ENCODE assay signal across 24 cellular contexts in the genomic region with DNA sequence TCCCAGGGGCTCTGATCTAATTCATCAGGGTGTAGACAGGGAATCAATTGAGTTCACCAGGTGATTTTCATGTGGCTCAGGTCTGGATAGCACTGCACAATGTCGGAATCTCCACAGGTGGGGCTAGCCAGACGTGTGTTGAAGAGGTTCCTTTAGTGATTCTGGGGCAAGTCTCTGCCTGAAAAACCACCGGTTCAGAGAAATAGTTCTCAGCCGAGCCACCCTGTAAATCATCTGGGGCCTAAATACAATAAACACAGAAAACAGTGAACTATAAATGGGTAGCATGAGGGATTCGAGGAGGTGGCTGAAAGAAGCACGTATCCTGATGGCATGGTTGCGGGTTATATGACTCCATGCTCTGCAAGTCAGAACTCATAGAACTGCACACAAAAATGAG. TPM values are rescaled to one million over a fixed set of nuclear protein-coding genes. Genes with fewer than 3 reads are reported as not detected.
DNase-seq lines count a peak whose midpoint lies in the region; TF ChIP-seq lines count a peak whose summit lies in the region.
"Had no signal": no experiment of that assay in that cellular context is flagged by ENCODE, and none has a peak within 500 bp of the region (broad histone marks: within the 10 kb centered on the region; RNA-seq: fewer than 3 reads in every experiment).

No MANE protein-coding gene starts in this region.

- no peaks in the 10 kb centered on the region for H3K4me1 ChIP-seq in mammary epithelial cell (ENCODE audit: insufficient read depth, low read length)
- H3K4me1 ChIP-seq in breast epithelium: no peaks in the 10 kb centered on the region
- H3K4me1 ChIP-seq: BE2C; BLaER1 treated with 17β-estradiol and CSF1 and Interleukin-3, amounts not matched to agents 10 nM and 100 nM had no signal

- peak overlapping the region; percentile 8 for H3K27ac Mint-ChIP-seq in progenitor cell of endocrine pancreas
- no peak overlapping the region for H3K27ac Mint-ChIP-seq in activated CD4-positive, alpha-beta T cell treated with anti-CD3 and anti-CD28 coated beads, Interleukin-2, amount 10 ng/mL, durations not matched to agents 7 days and 5 days
- H3K27ac Mint-ChIP-seq in T-helper 2 cell treated with Interferon-gamma antibody and Interleukin-4, amounts not matched to agents 5 μg/mL and 100 μg/mL, for 36 hours: no peak overlapping the region
- H3K27ac Mint-ChIP-seq: CD14-positive monocyte; CD4-positive, alpha-beta T cell; CD8-positive, alpha-beta memory T cell had no signal

- peaks cover 12% of the 10 kb centered on the region for H3K9me3 Mint-ChIP-seq in progenitor cell of endocrine pancreas (ENCODE audit: low read depth)
- no peaks in the 10 kb centered on the region for H3K9me3 Mint-ChIP-seq in activated CD4-positive, alpha-beta T cell treated with anti-CD3 and anti-CD28 coated beads, Interleukin-2, amount 10 ng/mL, durations not matched to agents 7 days and 5 days
- H3K9me3 Mint-ChIP-seq in T-helper 2 cell treated with Interferon-gamma antibody and Interleukin-4, amounts not matched to agents 5 μg/mL and 100 μg/mL, for 36 hours: no peaks in the 10 kb centered on the region
- H3K9me3 Mint-ChIP-seq: CD4-positive, alpha-beta T cell; CD8-positive, alpha-beta memory T cell had no signal

- POLR2A ChIA-PET in activated CD4-positive, alpha-beta T cell treated with anti-CD3 and anti-CD28 coated beads, Interleukin-2, amount 10 ng/mL, durations not matched to agents 7 days and 5 days (lab: Charles Lee): no interaction called here

- peaks cover 6% of the 10 kb centered on the region for H3K4me1 Mint-ChIP-seq in progenitor cell of endocrine pancreas (ENCODE audit: low read depth)
- no peaks in the 10 kb centered on the region for H3K4me1 Mint-ChIP-seq in activated CD4-positive, alpha-beta T cell treated with anti-CD3 and anti-CD28 coated beads, Interleukin-2, amount 10 ng/mL, durations not matched to agents 7 days and 5 days
- H3K4me1 Mint-ChIP-seq in T-helper 2 cell treated with Interferon-gamma antibody and Interleukin-4, amounts not matched to agents 5 μg/mL and 100 μg/mL, for 36 hours (ENCODE audit: low read depth): no peaks in the 10 kb centered on the region
- H3K4me1 Mint-ChIP-seq: CD14-positive monocyte; CD8-positive, alpha-beta memory T cell had no signal

- H3K27me3 ChIP-seq in mammary epithelial cell (ENCODE audit: insufficient read depth, low read length) (no peaks in the 10 kb centered on the region), breast epithelium (no peaks in the 10 kb centered on the region)
- H3K27me3 ChIP-seq: BLaER1 treated with 17β-estradiol and CSF1 and Interleukin-3, amounts not matched to agents 10 nM and 100 nM had no signal

- in situ Hi-C loops in mammary epithelial cell (cut with MboI; ENCODE audit: low sequenced_read_pairs in 2 of 2): no loop called here

- no peaks in the 10 kb centered on the region for H3K9me3 ChIP-seq in mammary epithelial cell (replicated peaks; ENCODE audit: insufficient read depth, low read length)
- peaks cover 0 to 4% of the 10 kb centered on the region in 2 donors for H3K9me3 ChIP-seq in breast epithelium
- H3K9me3 ChIP-seq: BE2C had no signal

- H3K79me2 ChIP-seq in mammary epithelial cell (ENCODE audit: insufficient read depth, low read length): no peaks in the 10 kb centered on the region

- H3K4me3 ChIP-seq in mammary epithelial cell (replicated peaks in 1 of 3; ENCODE audit: insufficient read depth in 1 of 3, low read depth in 2 of 3, low read length in 3 of 3) (no peak overlapping the region), breast epithelium (no peak overlapping the region), epithelial cell of esophagus (ENCODE audit: low read length) (no peak overlapping the region)
- H3K4me3 ChIP-seq: BLaER1 treated with 17β-estradiol and CSF1 and Interleukin-3, amounts not matched to agents 10 nM and 100 nM had no signal

- no peaks in the 10 kb centered on the region for H4K20me1 ChIP-seq in mammary epithelial cell (ENCODE audit: insufficient read depth, low read length)
- H4K20me1 ChIP-seq: BLaER1 treated with 17β-estradiol and CSF1 and Interleukin-3, amounts not matched to agents 10 nM and 100 nM had no signal

- H3K9ac ChIP-seq in mammary epithelial cell (ENCODE audit: insufficient read depth, low read length): no peak overlapping the region
- H3K9ac ChIP-seq: BLaER1 treated with 17β-estradiol and CSF1 and Interleukin-3, amounts not matched to agents 10 nM and 100 nM had no signal

- H3K4me2 ChIP-seq in mammary epithelial cell (ENCODE audit: insufficient read depth, low read depth, low read length): no peak overlapping the region
- H3K4me2 ChIP-seq: BLaER1 treated with 17β-estradiol and CSF1 and Interleukin-3, amounts not matched to agents 10 nM and 100 nM had no signal

- H3K27ac ChIP-seq in mammary epithelial cell (ENCODE audit: insufficient read depth, low read depth, low read length) (no peak overlapping the region), breast epithelium (no peak overlapping the region)
- H3K27ac ChIP-seq: 22Rv1; BLaER1 treated with 17β-estradiol and CSF1 and Interleukin-3, amounts not matched to agents 10 nM and 100 nM had no signal

- dilution Hi-C loops in mammary epithelial cell (cut with HindIII; ENCODE audit: low sequenced_read_pairs): no loop called here

- intact Hi-C loops in mammary epithelial cell (cut with micrococcal nuclease): no loop called here
- intact Hi-C loops in breast epithelium (cut with DNase I; ENCODE audit: low total_unique reads): no loop called here

- no peak overlapping the region for H3K4me3 Mint-ChIP-seq in progenitor cell of endocrine pancreas (ENCODE audit: low read depth)
- H3K4me3 Mint-ChIP-seq in activated CD4-positive, alpha-beta T cell treated with anti-CD3 and anti-CD28 coated beads, Interleukin-2, amount 10 ng/mL, durations not matched to agents 7 days and 5 days: no peak overlapping the region
- no peak overlapping the region for H3K4me3 Mint-ChIP-seq in T-helper 2 cell treated with Interferon-gamma antibody and Interleukin-4, amounts not matched to agents 5 μg/mL and 100 μg/mL, for 36 hours
- H3K4me3 Mint-ChIP-seq: CD14-positive monocyte; CD4-positive, alpha-beta T cell; CD8-positive, alpha-beta memory T cell; H9 had no signal

- 29% methylated on average over 7 of the region's 7 CpGs for WGBS in mammary epithelial cell (ENCODE audit: low coverage, missing lambda C conversion rate)

- H2AFZ ChIP-seq in mammary epithelial cell (ENCODE audit: low read depth, low read length): no peak overlapping the region

- TF ChIP-seq POLR2A in breast epithelium (IDR thresholded peaks at IDR 0.05): no peak

- peaks cover 4% of the 10 kb centered on the region for H3K36me3 Mint-ChIP-seq in progenitor cell of endocrine pancreas (ENCODE audit: insufficient read depth)
- no peaks in the 10 kb centered on the region for H3K36me3 Mint-ChIP-seq in activated CD4-positive, alpha-beta T cell treated with anti-CD3 and anti-CD28 coated beads, Interleukin-2, amount 10 ng/mL, durations not matched to agents 7 days and 5 days (ENCODE audit: low read depth)
- H3K36me3 Mint-ChIP-seq in T-helper 2 cell treated with Interferon-gamma antibody and Interleukin-4, amounts not matched to agents 5 μg/mL and 100 μg/mL, for 36 hours (ENCODE audit: low read depth): no peaks in the 10 kb centered on the region
- H3K36me3 Mint-ChIP-seq: CD14-positive monocyte; CD8-positive, alpha-beta memory T cell had no signal

- H3K27me3 Mint-ChIP-seq in progenitor cell of endocrine pancreas: no peaks in the 10 kb centered on the region
- no peaks in the 10 kb centered on the region for H3K27me3 Mint-ChIP-seq in activated CD4-positive, alpha-beta T cell treated with anti-CD3 and anti-CD28 coated beads, Interleukin-2, amount 10 ng/mL, durations not matched to agents 7 days and 5 days
- H3K27me3 Mint-ChIP-seq in T-helper 2 cell treated with Interferon-gamma antibody and Interleukin-4, amounts not matched to agents 5 μg/mL and 100 μg/mL, for 36 hours (ENCODE audit: low read depth): no peaks in the 10 kb centered on the region

- BruUV-seq in mammary epithelial cell (replicated peaks; lab: Mats Ljungman, UMichigan): no TSS peak

- TF ChIP-seq CTCF in mammary epithelial cell (conservative IDR thresholded peaks at IDR 0.05 in 1 of 2, IDR thresholded peaks at IDR 0.05 in 1 of 2; ENCODE audit: extremely low read depth in 1 of 2, insufficient read depth in 1 of 2, low read depth in 1 of 2, low read length in 2 of 2): no peak
- TF ChIP-seq CTCF in breast epithelium (IDR thresholded peaks at IDR 0.05): no peak
- no peak for TF ChIP-seq CTCF in epithelial cell of esophagus (IDR thresholded peaks at IDR 0.05; ENCODE audit: insufficient read depth, low read depth, low read length, missing control alignments)
- no peak for TF ChIP-seq CTCF in progenitor cell of endocrine pancreas (IDR thresholded peaks at IDR 0.05; ENCODE audit: unreplicated experiment)

- DNase-seq in mammary epithelial cell (peak; percentile 47), breast epithelium (ENCODE audit: low spot score in 2 of 2) (no peak), epithelial cell of esophagus (ENCODE audit: low read depth) (peak; percentile 18), progenitor cell of endocrine pancreas (ENCODE audit: low spot score, unreplicated experiment) (no peak), SHP77 (lab: John Stamatoyannopoulos, UW) (no peak)
- DNase-seq in activated CD4-positive, alpha-beta T cell treated with anti-CD3 and anti-CD28 coated beads, Interleukin-2, amount 10 ng/mL, durations not matched to agents 7 days and 5 days: no peak
- no peak for DNase-seq in T-helper 2 cell treated with Interferon-gamma antibody and Interleukin-4, amounts not matched to agents 5 μg/mL and 100 μg/mL, for 36 hours (ENCODE audit: low spot score)
- DNase-seq: AML-193; BE2C; Calu3; CD4-positive, alpha-beta T cell; CD8-positive, alpha-beta memory T cell; COR-L47; DMS53; DMS79 treated with DMSO at 0.1 percent for 48 hours; GF-D8; H9 had no signal

- H3K36me3 ChIP-seq in mammary epithelial cell (ENCODE audit: insufficient read depth, low read length): no peaks in the 10 kb centered on the region
- H3K36me3 ChIP-seq in breast epithelium: no peaks in the 10 kb centered on the region
- H3K36me3 ChIP-seq: BE2C; BLaER1 treated with 17β-estradiol and CSF1 and Interleukin-3, amounts not matched to agents 10 nM and 100 nM had no signal

- CTCF ChIA-PET in mammary epithelial cell (lab: Charles Lee; ENCODE audit: low non-redundant PET): no interaction called here
- CTCF ChIA-PET in activated CD4-positive, alpha-beta T cell treated with anti-CD3 and anti-CD28 coated beads, Interleukin-2, amount 10 ng/mL, durations not matched to agents 7 days and 5 days (lab: Charles Lee): no interaction called here

RNA-seq across cellular contexts. Expression of gene ASPA, which starts 21.3 kb away (rescaled TPM):
- total RNA-seq in mammary epithelial cell: under 1 TPM; 0.33 to 0.59 TPM
- 0.09 TPM for polyA plus RNA-seq in mammary epithelial cell
- polyA minus RNA-seq in mammary epithelial cell: not detected
- 1 to 10 TPM in 2 of 3 donors, under 1 TPM in 1; 0.98 to 3.8 (median 1.6) TPM for total RNA-seq in breast epithelium
- not detected in 2 replicates for total RNA-seq in progenitor cell of endocrine pancreas
- not detected for total RNA-seq in activated CD4-positive, alpha-beta T cell treated with anti-CD3 and anti-CD28 coated beads, Interleukin-2, amount 10 ng/mL, durations not matched to agents 7 days and 5 days
- total RNA-seq: Calu3; CD4-positive, alpha-beta T cell; CD8-positive, alpha-beta memory T cell; Daoy; G401; H9 had no signal
- polyA plus RNA-seq: CD14-positive monocyte; CD8-positive, alpha-beta memory T cell had no signal

RNA-seq across cellular contexts. Expression of gene SPATA22, which starts 25.5 kb away (rescaled TPM):
- under 1 TPM in 1 of 2 donors, not detected in 1; 0.33 TPM for total RNA-seq in mammary epithelial cell
- not detected for polyA plus RNA-seq in mammary epithelial cell
- not detected for polyA minus RNA-seq in mammary epithelial cell
- total RNA-seq in breast epithelium: under 1 TPM; 0.29 to 0.98 (median 0.80) TPM
- not detected in 2 replicates for total RNA-seq in progenitor cell of endocrine pancreas
- total RNA-seq in activated CD4-positive, alpha-beta T cell treated with anti-CD3 and anti-CD28 coated beads, Interleukin-2, amount 10 ng/mL, durations not matched to agents 7 days and 5 days: under 1 TPM; 0.81 to 0.89 TPM
- total RNA-seq: Calu3; CD8-positive, alpha-beta memory T cell; Daoy; G401; H4; H9 had no signal
- polyA plus RNA-seq: AG04450; CD14-positive monocyte; CD8-positive, alpha-beta memory T cell had no signal

Comparison
In these comparisons a context has a peak if more than half of its experiments do, and no peak if none do; other contexts are left out.
1. DNase-seq: peak in mammary epithelial cell (single experiment) and epithelial cell of esophagus (single experiment); none in breast epithelium (0 of 2), progenitor cell of endocrine pancreas (single experiment), activated CD4-positive, alpha-beta T cell treated with anti-CD3 and anti-CD28 coated beads, Interleukin-2, amount 10 ng/mL, durations not matched to agents 7 days and 5 days (single experiment), SHP77 (0 of 2) and T-helper 2 cell treated with Interferon-gamma antibody and Interleukin-4, amounts not matched to agents 5 μg/mL and 100 μg/mL, for 36 hours (single experiment).